13 cellular contexts compared by ENCODE assay signal in the genomic region with DNA sequence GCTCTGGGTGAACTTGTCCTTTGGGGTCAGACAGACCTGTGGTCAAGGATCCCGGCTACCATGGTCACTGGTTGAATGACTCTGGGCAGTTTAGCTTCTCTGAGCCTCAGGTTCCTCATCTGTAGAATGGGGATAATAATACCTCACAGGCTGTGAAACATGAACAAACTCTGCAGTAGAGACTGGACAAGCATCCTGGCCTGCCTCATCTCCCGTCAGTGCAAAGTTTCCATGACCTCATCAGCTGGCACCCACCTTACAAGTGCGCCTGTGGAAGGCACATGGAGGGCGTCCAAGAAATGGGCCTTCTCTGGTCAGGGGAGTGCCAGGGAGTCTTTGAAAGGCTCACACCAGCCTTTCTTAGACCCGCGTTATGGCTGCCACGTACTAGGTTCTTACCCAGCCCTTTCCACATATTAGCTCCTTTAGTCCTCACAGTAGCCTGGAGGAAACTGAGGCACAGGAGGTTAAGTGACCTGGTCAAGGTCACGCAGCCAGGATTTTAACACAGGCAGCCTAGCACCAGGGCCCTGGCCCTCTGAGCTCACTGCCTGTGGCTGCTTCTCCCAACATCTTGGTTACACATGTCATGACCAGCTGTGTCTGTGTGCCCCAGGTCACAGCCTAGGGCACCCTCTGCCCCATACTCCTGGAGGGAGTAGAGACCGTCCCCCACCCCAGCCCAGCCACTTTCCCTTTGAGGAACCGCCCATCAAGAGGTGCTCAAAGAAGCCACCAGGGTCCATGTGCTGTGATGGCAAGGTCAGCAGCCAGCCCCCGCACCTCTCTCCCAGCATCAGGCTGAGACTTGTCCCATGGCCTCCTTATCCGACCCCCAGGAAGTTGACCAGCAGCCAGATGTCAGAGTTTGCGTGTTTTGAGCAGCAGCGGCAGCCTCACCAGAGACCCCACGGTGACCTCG. TPM values are rescaled to one million over a fixed set of nuclear protein-coding genes. Genes with fewer than 3 reads are reported as not detected.
A peak's percentile ranks its signal among the peaks of the same experiment; 100 is the strongest.
DNase-seq lines count a peak whose midpoint lies in the region; ATAC-seq, FAIRE-seq and TF ChIP-seq lines count a peak whose summit lies in the region.
"Had no signal": no experiment of that assay in that cellular context is flagged by ENCODE, and none has a peak within 500 bp of the region (broad histone marks: within the 10 kb centered on the region; RNA-seq: fewer than 3 reads in every experiment).

No MANE protein-coding gene starts in this region.

- in situ Hi-C loops in brain microvascular endothelial cell (cut with HindIII; ENCODE audit: low pct_ligation_motif_present, low sequenced_read_pairs), result no loop called here

- no peak overlapping the region for H2AFZ ChIP-seq in hepatocyte
- H2AFZ ChIP-seq in smooth muscle cell (ENCODE audit: low read depth), result no peak overlapping the region

- DNase-seq in HTR-8/SVneo (ENCODE audit: insufficient read length, low spot score) (no peak), brain microvascular endothelial cell (no peak), hepatocyte (ENCODE audit: low spot score) (no peak), smooth muscle cell (lab: John Stamatoyannopoulos, UW; ENCODE audit: unreplicated experiment) (no peak), NCI-H187 (lab: John Stamatoyannopoulos, UW) (no peak), mesenteric fat pad (ENCODE audit: low spot score) (no peak)
- DNase-seq: Kasumi-1; stimulated activated CD4-positive, alpha-beta T cell treated with anti-CD3 and anti-CD28 coated beads, Interleukin-12 subunit alpha, Interleukin-12 subunit beta, amount 100 ng/mL, for 4 hours; SW 1271 had no signal

- H3K4me1 ChIP-seq in hepatocyte (ENCODE audit: insufficient read depth), result no peaks in the 10 kb centered on the region
- H3K4me1 ChIP-seq in smooth muscle cell (ENCODE audit: low read depth), result no peaks in the 10 kb centered on the region

- H3K79me2 ChIP-seq in hepatocyte (no peaks in the 10 kb centered on the region), smooth muscle cell (ENCODE audit: low read depth) (no peaks in the 10 kb centered on the region)

- peak overlapping the region; percentile 98 for H3K27ac ChIP-seq in brain microvascular endothelial cell
- H3K27ac ChIP-seq in hepatocyte, result peak overlapping the region; percentile 27
- H3K27ac ChIP-seq in smooth muscle cell (ENCODE audit: low read depth), result peak overlapping the region; percentile 65

- H3K27me3 ChIP-seq in brain microvascular endothelial cell (replicated peaks) (no peaks in the 10 kb centered on the region), hepatocyte (no peaks in the 10 kb centered on the region), smooth muscle cell (ENCODE audit: low read depth) (no peaks in the 10 kb centered on the region)

- FAIRE-seq in HTR-8/SVneo (lab: Jason Lieb, UNC), result peak; percentile 83

- TF ChIP-seq CTCF in brain microvascular endothelial cell (IDR thresholded peaks at IDR 0.05; ENCODE audit: low read depth, low read length, missing control alignments), result peak; percentile 6
- TF ChIP-seq CTCF in hepatocyte (IDR thresholded peaks at IDR 0.05; ENCODE audit: poor library complexity), result no peak
- no peak for TF ChIP-seq CTCF in smooth muscle cell (IDR thresholded peaks at IDR 0.05; ENCODE audit: borderline replicate concordance, insufficient read depth, poor library complexity, severe bottlenecking)

- H3K36me3 ChIP-seq in brain microvascular endothelial cell (replicated peaks), result peaks cover 50% of the 10 kb centered on the region
- H3K36me3 ChIP-seq in hepatocyte (replicated peaks; ENCODE audit: insufficient read depth, low read depth), result no peaks in the 10 kb centered on the region
- H3K36me3 ChIP-seq in smooth muscle cell (ENCODE audit: low read depth), result no peaks in the 10 kb centered on the region

- ATAC-seq in GM21381 (IDR thresholded peaks at IDR 0.05; ENCODE audit: unreplicated experiment), result no peak
- no peak for ATAC-seq in GM19463 (IDR thresholded peaks at IDR 0.05; ENCODE audit: unreplicated experiment)
- ATAC-seq: stimulated activated memory B cell treated with anti-CD40 and anti-IgM and Interleukin-4, amounts not matched to agents 10 μg/mL and 1 μg/mL and 100 μg/mL, for 72 hours had no signal

- H4K20me1 ChIP-seq in hepatocyte (ENCODE audit: insufficient read depth, poor library complexity, severe bottlenecking) (no peaks in the 10 kb centered on the region), smooth muscle cell (ENCODE audit: low read depth) (no peaks in the 10 kb centered on the region)

- H3F3A ChIP-seq in smooth muscle cell (ENCODE audit: low read depth), result no peaks in the 10 kb centered on the region

- no peaks in the 10 kb centered on the region for H3K9me2 ChIP-seq in hepatocyte (replicated peaks; ENCODE audit: insufficient read depth)

- H3K4me3 ChIP-seq in brain microvascular endothelial cell (ENCODE audit: low read depth, low read length) (no peak overlapping the region), hepatocyte (no peak overlapping the region), smooth muscle cell (no peak overlapping the region)
- H3K4me3 ChIP-seq: lung had no signal

- WGBS in hepatocyte (ENCODE audit: low lambda C conversion rate, missing lambda C conversion rate), result 89% methylated on average over 16 of the region's 16 CpGs
- WGBS in smooth muscle cell (ENCODE audit: low lambda C conversion rate), result 87% methylated on average over 16 of the region's 16 CpGs

- H3K9me3 ChIP-seq in hepatocyte (ENCODE audit: low read depth), result no peaks in the 10 kb centered on the region
- H3K9me3 ChIP-seq in smooth muscle cell (replicated peaks; ENCODE audit: low read depth), result no peaks in the 10 kb centered on the region

- H3K9ac ChIP-seq in smooth muscle cell (ENCODE audit: low read depth), result peak overlapping the region; percentile 51

- H3K4me2 ChIP-seq in hepatocyte, result no peak overlapping the region
- H3K4me2 ChIP-seq in smooth muscle cell, result no peak overlapping the region

RNA-seq across cellular contexts. Expression of a gene that starts 39.4 kb away (rescaled TPM):
- 48.0 and 51.5 TPM in 2 replicates for total RNA-seq in hepatocyte
- polyA plus RNA-seq in hepatocyte, result 55.2 and 69.1 TPM in 2 replicates
- total RNA-seq in smooth muscle cell, result 75.5 and 83.2 TPM in 2 replicates
- polyA plus RNA-seq in smooth muscle cell, result 83.0 and 99.6 TPM in 2 replicates
- 28.2 TPM for total RNA-seq in mesenteric fat pad

Comparison
In these comparisons a context has a peak if more than half of its experiments do, and no peak if none do; other contexts are left out.
1. H3K27ac ChIP-seq: peak in every context shown above with its lines; median percentile 98 in brain microvascular endothelial cell; 65 in smooth muscle cell; 27 in hepatocyte.